ENCODE assay signal across 1 cellular context in the genomic region with DNA sequence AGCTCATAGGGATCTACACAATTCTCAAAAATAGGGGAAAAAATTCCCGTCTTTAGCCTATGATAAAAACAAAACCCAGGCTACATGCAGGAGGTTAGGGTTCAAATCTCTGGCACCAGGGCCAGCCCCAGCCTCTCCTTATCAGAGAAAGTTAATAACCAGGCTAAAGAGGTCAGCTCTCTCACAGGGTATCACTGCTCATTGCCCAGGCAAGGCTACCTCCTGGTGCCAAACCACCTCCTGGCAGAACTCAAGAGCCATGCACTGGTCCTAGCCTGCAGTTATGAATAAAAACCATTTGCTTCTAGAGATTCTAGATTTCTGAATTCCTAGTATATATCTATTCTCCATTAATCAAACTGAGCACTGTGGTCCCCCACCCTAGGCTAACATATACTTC.
TF ChIP-seq lines count a peak whose summit lies in the region.

No MANE protein-coding gene starts in this region.

TF ChIP-seq in HepG2, 621 proteins besides CTCF, POLR2A, EP300 and RAD21:
- TF ChIP-seq, protein P1, sequence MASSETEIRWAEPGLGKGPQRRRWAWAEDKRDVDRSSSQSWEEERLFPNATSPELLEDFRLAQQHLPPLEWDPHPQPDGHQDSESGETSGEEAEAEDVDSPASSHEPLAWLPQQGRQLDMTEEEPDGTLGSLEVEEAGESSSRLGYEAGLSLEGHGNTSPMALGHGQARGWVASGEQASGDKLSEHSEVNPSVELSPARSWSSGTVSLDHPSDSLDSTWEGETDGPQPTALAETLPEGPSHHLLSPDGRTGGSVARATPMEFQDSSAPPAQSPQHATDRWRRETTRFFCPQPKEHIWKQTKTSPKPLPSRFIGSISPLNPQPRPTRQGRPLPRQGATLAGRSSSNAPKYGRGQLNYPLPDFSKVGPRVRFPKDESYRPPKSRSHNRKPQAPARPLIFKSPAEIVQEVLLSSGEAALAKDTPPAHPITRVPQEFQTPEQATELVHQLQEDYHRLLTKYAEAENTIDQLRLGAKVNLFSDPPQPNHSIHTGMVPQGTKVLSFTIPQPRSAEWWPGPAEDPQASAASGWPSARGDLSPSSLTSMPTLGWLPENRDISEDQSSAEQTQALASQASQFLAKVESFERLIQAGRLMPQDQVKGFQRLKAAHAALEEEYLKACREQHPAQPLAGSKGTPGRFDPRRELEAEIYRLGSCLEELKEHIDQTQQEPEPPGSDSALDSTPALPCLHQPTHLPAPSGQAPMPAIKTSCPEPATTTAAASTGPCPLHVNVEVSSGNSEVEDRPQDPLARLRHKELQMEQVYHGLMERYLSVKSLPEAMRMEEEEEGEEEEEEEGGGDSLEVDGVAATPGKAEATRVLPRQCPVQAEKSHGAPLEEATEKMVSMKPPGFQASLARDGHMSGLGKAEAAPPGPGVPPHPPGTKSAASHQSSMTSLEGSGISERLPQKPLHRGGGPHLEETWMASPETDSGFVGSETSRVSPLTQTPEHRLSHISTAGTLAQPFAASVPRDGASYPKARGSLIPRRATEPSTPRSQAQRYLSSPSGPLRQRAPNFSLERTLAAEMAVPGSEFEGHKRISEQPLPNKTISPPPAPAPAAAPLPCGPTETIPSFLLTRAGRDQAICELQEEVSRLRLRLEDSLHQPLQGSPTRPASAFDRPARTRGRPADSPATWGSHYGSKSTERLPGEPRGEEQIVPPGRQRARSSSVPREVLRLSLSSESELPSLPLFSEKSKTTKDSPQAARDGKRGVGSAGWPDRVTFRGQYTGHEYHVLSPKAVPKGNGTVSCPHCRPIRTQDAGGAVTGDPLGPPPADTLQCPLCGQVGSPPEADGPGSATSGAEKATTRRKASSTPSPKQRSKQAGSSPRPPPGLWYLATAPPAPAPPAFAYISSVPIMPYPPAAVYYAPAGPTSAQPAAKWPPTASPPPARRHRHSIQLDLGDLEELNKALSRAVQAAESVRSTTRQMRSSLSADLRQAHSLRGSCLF (CRISPR knock-in tag; IDR thresholded peaks at IDR 0.05; ENCODE audit: borderline replicate concordance): no peak
- TF ChIP-seq TBX2 (CRISPR knock-in tag; IDR thresholded peaks at IDR 0.05; ENCODE audit: borderline replicate concordance): no peak
- TF ChIP-seq, protein P2, sequence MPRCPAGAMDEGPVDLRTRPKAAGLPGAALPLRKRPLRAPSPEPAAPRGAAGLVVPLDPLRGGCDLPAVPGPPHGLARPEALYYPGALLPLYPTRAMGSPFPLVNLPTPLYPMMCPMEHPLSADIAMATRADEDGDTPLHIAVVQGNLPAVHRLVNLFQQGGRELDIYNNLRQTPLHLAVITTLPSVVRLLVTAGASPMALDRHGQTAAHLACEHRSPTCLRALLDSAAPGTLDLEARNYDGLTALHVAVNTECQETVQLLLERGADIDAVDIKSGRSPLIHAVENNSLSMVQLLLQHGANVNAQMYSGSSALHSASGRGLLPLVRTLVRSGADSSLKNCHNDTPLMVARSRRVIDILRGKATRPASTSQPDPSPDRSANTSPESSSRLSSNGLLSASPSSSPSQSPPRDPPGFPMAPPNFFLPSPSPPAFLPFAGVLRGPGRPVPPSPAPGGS (CRISPR knock-in tag; IDR thresholded peaks at IDR 0.05): no peak
- TF ChIP-seq RNF219 (CRISPR knock-in tag; IDR thresholded peaks at IDR 0.05): no peak
- no peak for TF ChIP-seq NFE2 (CRISPR knock-in tag; IDR thresholded peaks at IDR 0.05)
- TF ChIP-seq ZFP41 (CRISPR knock-in tag; IDR thresholded peaks at IDR 0.05; ENCODE audit: borderline replicate concordance): no peak
- no peak for TF ChIP-seq GATA4 (IDR thresholded peaks at IDR 0.05; ENCODE audit: borderline replicate concordance, low read depth)
- no peak for TF ChIP-seq TBL1XR1 (IDR thresholded peaks at IDR 0.05; ENCODE audit: borderline replicate concordance, low read length, partially characterized antibody)
- no peak for TF ChIP-seq ZNF343 (CRISPR knock-in tag; IDR thresholded peaks at IDR 0.05)
